ENCODE assay signal across 22 cellular contexts in genomic region chr15:26091184-26091583, GRCh38.
"Had no signal": no experiment of that assay in that cellular context is flagged by ENCODE, and none has a peak within 500 bp of the region (broad histone marks: within the 10 kb centered on the region; RNA-seq: fewer than 3 reads in every experiment).

No MANE protein-coding gene starts in this region.

- H3K27me3 ChIP-seq: body of pancreas, esophagus muscularis mucosa, hepatocyte, neutrophil, thyroid gland had no signal

- H3K79me2 ChIP-seq: hepatocyte, parathyroid adenoma had no signal

- H2AFZ ChIP-seq: hepatocyte, parathyroid adenoma had no signal

- H3K4me2 ChIP-seq: hepatocyte had no signal

- DNase-seq: activated CD4-positive, alpha-beta T cell treated with anti-CD3 and anti-CD28 coated beads for 1 hour; activated CD4-positive, alpha-beta T cell treated with anti-CD3 and anti-CD28 coated beads, Interleukin-2, amount 50 U/mL, for 1 hour; activated CD8-positive, alpha-beta T cell treated with anti-CD3 and anti-CD28 coated beads, Interleukin-2, amount 10 ng/mL, durations not matched to agents 7 days and 5 days; activated gamma-delta T cell; anterior cingulate cortex; body of pancreas; caudate nucleus; dermis blood vessel endothelial cell; effector CD8-positive, alpha-beta T cell; glutamatergic neuron; left ventricle myocardium superior; mammary epithelial cell; right cardiac atrium; stimulated activated CD4-positive, alpha-beta T cell treated with anti-CD3 and anti-CD28 coated beads, Interleukin-12 subunit alpha, Interleukin-12 subunit beta, amount 100 ng/mL, for 4 hours; stimulated activated CD4-positive, alpha-beta T cell treated with anti-CD3 and anti-CD28 coated beads, Interleukin-4, amount 100 ng/mL, for 4 hours; stimulated activated naive CD8-positive, alpha-beta T cell treated with anti-CD3 and anti-CD28 coated beads, Interleukin-15, Interleukin-2, amounts not matched to agents 100 U/mL and 50 U/mL, for 24 hours; thyroid gland; WERI-Rb-1 had no signal

- H3K4me3 ChIP-seq: body of pancreas, esophagus muscularis mucosa, hepatocyte, thyroid gland had no signal

- ATAC-seq: activated CD8-positive, alpha-beta T cell treated with anti-CD3 and anti-CD28 coated beads, Interleukin-2, amount 10 ng/mL, durations not matched to agents 7 days and 5 days; body of pancreas; left ventricle myocardium superior; right cardiac atrium; stimulated activated naive CD8-positive, alpha-beta T cell treated with anti-CD3 and anti-CD28 coated beads, Interleukin-15, Interleukin-2, amounts not matched to agents 100 U/mL and 50 U/mL, for 24 hours had no signal

- H3K9ac ChIP-seq: parathyroid adenoma had no signal

- H3K27ac ChIP-seq: body of pancreas, esophagus muscularis mucosa, hepatocyte, neutrophil, parathyroid adenoma, thyroid gland, WERI-Rb-1 had no signal

- H3K9me3 ChIP-seq: body of pancreas, esophagus muscularis mucosa, neutrophil, thyroid gland had no signal

- H3K36me3 ChIP-seq: esophagus muscularis mucosa, neutrophil, thyroid gland, WERI-Rb-1 had no signal

- H3K4me1 ChIP-seq: body of pancreas, esophagus muscularis mucosa, parathyroid adenoma, thyroid gland had no signal
